ENCODE assay signal across 31 cellular contexts in the genomic region with DNA sequence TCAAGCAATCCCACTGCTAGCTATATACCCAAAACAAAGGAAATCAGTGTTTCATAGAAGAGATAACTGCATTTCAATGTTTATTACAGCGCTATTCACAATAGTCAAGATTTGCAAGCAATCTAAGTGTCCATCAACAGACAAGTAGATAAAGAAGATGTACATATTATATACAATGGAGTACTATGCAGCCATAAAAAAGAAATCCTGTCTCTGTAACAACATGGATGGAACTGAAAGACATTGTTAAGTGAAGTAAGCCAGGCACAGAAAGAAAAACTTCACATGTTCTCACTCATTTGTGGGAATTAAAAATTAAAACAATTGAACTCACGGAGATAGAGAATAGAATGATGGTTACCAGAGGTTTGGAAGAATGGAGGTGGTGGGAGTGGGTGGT.
A peak's percentile ranks its signal among the peaks of the same experiment; 100 is the strongest.
DNase-seq lines count a peak whose midpoint lies in the region; ATAC-seq, FAIRE-seq and TF ChIP-seq lines count a peak whose summit lies in the region.
"Had no signal": no experiment of that assay in that cellular context is flagged by ENCODE, and none has a peak within 500 bp of the region (broad histone marks: within the 10 kb centered on the region; RNA-seq: fewer than 3 reads in every experiment).

No MANE protein-coding gene starts in this region.

- H3K18ac ChIP-seq in H1 (ENCODE audit: extremely low read depth, low read length) = no peak overlapping the region

- H3K4me3 ChIP-seq in K562 = no peak overlapping the region
- no peak overlapping the region for H3K4me3 ChIP-seq in H1 (ENCODE audit: extremely low read depth in 1 of 4, insufficient read depth in 2 of 4, low read depth in 3 of 4, low read length in 4 of 4)
- H3K4me3 ChIP-seq: A549; BLaER1; BLaER1 treated with 17β-estradiol and CSF1 and Interleukin-3, amounts not matched to agents 10 nM and 100 nM had no signal

- 0% methylated on average over 2 of the region's 2 CpGs for WGBS in K562 (ENCODE audit: insufficient coverage, low coverage, missing lambda C conversion rate)
- WGBS in H1 (ENCODE audit: extremely low coverage in 1 of 2, insufficient coverage in 1 of 2, insufficient read length in 1 of 2, insufficient replicate concordance in 2 of 2, low coverage in 1 of 2, low lambda C conversion rate in 2 of 2, missing lambda C conversion rate in 1 of 2), 2 experiments = 97% methylated on average over 2 of the region's 2 CpGs; no CpG with 5 or more reads in 1 of the 2 experiments

- CTCF ChIA-PET in K562 (lab: Yijun Ruan, JAX; ENCODE audit: low intra/inter-chr PET ratio) (no interaction called here), H1 (lab: Charles Lee; ENCODE audit: partially characterized antibody) (no interaction called here)

- H3K27ac ChIP-seq in K562 (ENCODE audit: extremely low read depth, low read depth, low read length) = no peak overlapping the region
- no peak overlapping the region for H3K27ac ChIP-seq in H1 (ENCODE audit: low read depth, low read length)
- H3K27ac ChIP-seq: 22Rv1; A549; BLaER1; BLaER1 treated with 17β-estradiol and CSF1 and Interleukin-3, amounts not matched to agents 10 nM and 100 nM; C4-2B had no signal

- no peaks in the 10 kb centered on the region for H3K79me2 ChIP-seq in K562 (ENCODE audit: control insufficient read depth, insufficient read depth, low read length)
- no peaks in the 10 kb centered on the region for H3K79me2 ChIP-seq in H1 (ENCODE audit: control insufficient read depth in 1 of 2, insufficient read depth in 2 of 2, low read length in 2 of 2)

- no peak overlapping the region for H2AFZ ChIP-seq in K562 (ENCODE audit: low read depth, low read length)
- H2AFZ ChIP-seq in H1 (ENCODE audit: low read length) = no peak overlapping the region

- BruUV-seq in K562 (replicated peaks; lab: Mats Ljungman, UMichigan) = no TSS peak

- no peaks in the 10 kb centered on the region for H3K9me1 ChIP-seq in K562 (ENCODE audit: control insufficient read depth, insufficient read depth, low read length)

- no peak overlapping the region for H2BK15ac ChIP-seq in H1 (ENCODE audit: low read length)

- H3K9ac ChIP-seq in K562 (ENCODE audit: insufficient read depth in 1 of 2, low read depth in 2 of 2, low read length in 2 of 2) = no peak overlapping the region
- no peak overlapping the region for H3K9ac ChIP-seq in H1 (replicated peaks in 1 of 4; ENCODE audit: extremely low read depth in 1 of 4, low read depth in 3 of 4, low read length in 3 of 4)
- H3K9ac ChIP-seq: BLaER1; BLaER1 treated with 17β-estradiol and CSF1 and Interleukin-3, amounts not matched to agents 10 nM and 100 nM had no signal

- TF ChIP-seq CTCF in K562 (IDR thresholded peaks at IDR 0.05 in 2 of 3, conservative IDR thresholded peaks at IDR 0.05 in 1 of 3; ENCODE audit: insufficient read depth in 2 of 3, low read depth in 1 of 3, low read length in 3 of 3) = no peak
- TF ChIP-seq CTCF in H1 (IDR thresholded peaks at IDR 0.05; ENCODE audit: control extremely low read depth in 1 of 3, insufficient read depth in 1 of 3, low read depth in 1 of 3, low read length in 3 of 3) = no peak

- no peak overlapping the region for H2BK20ac ChIP-seq in H1 (ENCODE audit: low read length)

- TF ChIP-seq RAD21 in K562 (CRISPR knock-in tag; conservative IDR thresholded peaks at IDR 0.05 in 1 of 2, IDR thresholded peaks at IDR 0.05 in 1 of 2) (no peak), H1 (IDR thresholded peaks at IDR 0.05 in 1 of 2, conservative IDR thresholded peaks at IDR 0.05 in 1 of 2; ENCODE audit: low read depth in 2 of 2, low read length in 2 of 2) (no peak)

- no peaks in the 10 kb centered on the region for H3K36me3 ChIP-seq in K562 (ENCODE audit: control insufficient read depth, insufficient read depth, low read length)
- no peaks in the 10 kb centered on the region for H3K36me3 ChIP-seq in H1 (ENCODE audit: control insufficient read depth in 2 of 4, insufficient read depth in 4 of 4, low read length in 3 of 4)
- H3K36me3 ChIP-seq: BE2C; BLaER1; BLaER1 treated with 17β-estradiol and CSF1 and Interleukin-3, amounts not matched to agents 10 nM and 100 nM had no signal

- no peak overlapping the region for H4K8ac ChIP-seq in H1 (ENCODE audit: extremely low read depth, insufficient read depth, low read length)

- no peaks in the 10 kb centered on the region for H3K4me1 ChIP-seq in K562 (replicated peaks in 1 of 2; ENCODE audit: control insufficient read depth in 2 of 2, insufficient read depth in 2 of 2, low read length in 2 of 2)
- peaks cover 0 to under 1% (median 0%) of the 10 kb centered on the region in 4 experiments; a peak in 2 of 7 replicates for H3K4me1 ChIP-seq in H1 (replicated peaks in 1 of 4; ENCODE audit: control insufficient read depth in 3 of 4, insufficient read depth in 4 of 4, low read length in 3 of 4)
- H3K4me1 ChIP-seq: A549; BE2C; BLaER1; BLaER1 treated with 17β-estradiol and CSF1 and Interleukin-3, amounts not matched to agents 10 nM and 100 nM; Caco-2 had no signal

- intact Hi-C loops in K562 (cut with micrococcal nuclease) = no loop called here

- no peak overlapping the region for H2AK5ac ChIP-seq in H1 (ENCODE audit: low read depth, low read length)

- in situ Hi-C loops in K562 (cut with MboI) = no loop called here

- POLR2A ChIA-PET in K562 (lab: Yijun Ruan, JAX) = no interaction called here
- POLR2A ChIA-PET in H1 (lab: Charles Lee; ENCODE audit: partially characterized antibody) = no interaction called here

- H4K20me1 ChIP-seq in K562 (replicated peaks; ENCODE audit: control insufficient read depth, insufficient read depth, low read length) = no peaks in the 10 kb centered on the region
- no peaks in the 10 kb centered on the region for H4K20me1 ChIP-seq in H1 (replicated peaks in 1 of 2; ENCODE audit: control insufficient read depth in 1 of 2, insufficient read depth in 2 of 2, low read length in 2 of 2)
- H4K20me1 ChIP-seq: BLaER1; BLaER1 treated with 17β-estradiol and CSF1 and Interleukin-3, amounts not matched to agents 10 nM and 100 nM had no signal

- no peak overlapping the region for H3K56ac ChIP-seq in H1 (replicated peaks; ENCODE audit: insufficient read length, low read depth, low read length)

- FAIRE-seq in K562 (lab: Jason Lieb, UNC) (no peak), H1 (lab: Jason Lieb, UNC) (no peak)
- FAIRE-seq: A204.1, A549, D721Med had no signal

- no peak for ATAC-seq in K562
- ATAC-seq: A549; CD8-positive, alpha-beta T cell had no signal

- H3K27me3 ChIP-seq in K562 (ENCODE audit: control insufficient read depth in 2 of 2, insufficient read depth in 2 of 2, low read length in 2 of 2) = no peaks in the 10 kb centered on the region
- no peaks in the 10 kb centered on the region for H3K27me3 ChIP-seq in H1 (replicated peaks in 1 of 4; ENCODE audit: control insufficient read depth in 3 of 4, extremely low read depth in 1 of 4, insufficient read depth in 3 of 4, low read length in 3 of 4)
- H3K27me3 ChIP-seq: BE2C; BLaER1; BLaER1 treated with 17β-estradiol and CSF1 and Interleukin-3, amounts not matched to agents 10 nM and 100 nM had no signal

- H3K14ac ChIP-seq in H1 (ENCODE audit: insufficient read length) = no peak overlapping the region

- no peak overlapping the region for H3K4ac ChIP-seq in H1 (replicated peaks; ENCODE audit: insufficient read length, low read depth, low read length)

- H3K4me2 ChIP-seq in K562 (ENCODE audit: insufficient read depth, low read length) (no peak overlapping the region), H1 (ENCODE audit: insufficient read depth in 1 of 2, low read depth in 2 of 2, low read length in 2 of 2) (no peak overlapping the region)
- H3K4me2 ChIP-seq: A549; BLaER1; BLaER1 treated with 17β-estradiol and CSF1 and Interleukin-3, amounts not matched to agents 10 nM and 100 nM had no signal

- H3K79me1 ChIP-seq in H1 (ENCODE audit: low read depth, low read length) = no peaks in the 10 kb centered on the region

- H3K9me3 ChIP-seq in K562 (replicated peaks; ENCODE audit: control insufficient read depth, insufficient read depth, low read depth, low read length) (no peaks in the 10 kb centered on the region), H1 (ENCODE audit: insufficient read depth in 2 of 2, low read depth in 1 of 2, low read length in 1 of 2) (peaks cover 0 to 4% of the 10 kb centered on the region in 2 experiments; a peak in 1 of 4 replicates)
- H3K9me3 ChIP-seq: A549, BE2C, BLaER1, Caco-2 had no signal

- no peak overlapping the region for H2BK12ac ChIP-seq in H1 (ENCODE audit: low read depth, low read length)

- H3K23ac ChIP-seq in H1 (ENCODE audit: insufficient read length) = no peak overlapping the region

- no peak overlapping the region for H2BK5ac ChIP-seq in H1 (ENCODE audit: low read depth, low read length)

- no peaks in the 10 kb centered on the region for H3K23me2 ChIP-seq in H1 (ENCODE audit: low read depth, low read length)

- no peak overlapping the region for H4K91ac ChIP-seq in H1 (replicated peaks; ENCODE audit: insufficient read length, low read length)

- DNase-seq in K562 (ENCODE audit: extremely low read depth in 1 of 4, low spot score in 3 of 4) (no peak), H1 (ENCODE audit: low read depth in 1 of 2, low spot score in 2 of 2) (no peak), DMS114 treated with DMSO at 0.1 percent for 48 hours (lab: John Stamatoyannopoulos, UW; ENCODE audit: unreplicated experiment) (no peak)
- no peak for DNase-seq in stimulated activated naive CD4-positive, alpha-beta T cell (lab: John Stamatoyannopoulos, UW)
- DNase-seq: 8988T; ACHN; AML-193; BE2C; C1 segment of cervical spinal cord; Caco-2; Calu3; CD4-positive, alpha-beta memory T cell; CD4-positive, alpha-beta T cell; CD4-positive, CD25-positive, alpha-beta regulatory T cell; CD8-positive, alpha-beta memory T cell; CD8-positive, alpha-beta T cell; COR-L47; DMS 273 treated with DMSO at 0.1 percent for 48 hours; DMS153; DMS53; DMS79; DMS79 treated with DMSO at 0.1 percent for 48 hours; DND-41; EL had no signal

- no peak overlapping the region for H2BK120ac ChIP-seq in H1 (replicated peaks; ENCODE audit: low read depth, low read length)

- no peak for TF ChIP-seq POLR2A in K562 (conservative IDR thresholded peaks at IDR 0.05)
- no peak for TF ChIP-seq POLR2A in H1 (IDR thresholded peaks at IDR 0.05; ENCODE audit: control extremely low read depth in 1 of 2, low read depth in 2 of 2, low read length in 2 of 2)

- no peak for TF ChIP-seq EP300 in K562 (IDR thresholded peaks at IDR 0.05; ENCODE audit: low read length)
- TF ChIP-seq EP300 in H1 (IDR thresholded peaks at IDR 0.05; ENCODE audit: borderline replicate concordance in 1 of 2, low read depth in 2 of 2, low read length in 2 of 2) = no peak

- H4K5ac ChIP-seq in H1 (ENCODE audit: insufficient read length, low read depth, low read length) = no peak overlapping the region

TF ChIP-seq in H1, 55 proteins besides CTCF, POLR2A, EP300 and RAD21:
- no peak for TF ChIP-seq CHD2 (IDR thresholded peaks at IDR 0.05; ENCODE audit: low read length)
- peak; percentile 66; the same call in 1 of the 2 replicates for TF ChIP-seq KDM1A (IDR thresholded peaks at IDR 0.05; ENCODE audit: borderline replicate concordance, low read length)
- TF ChIP-seq JUND (IDR thresholded peaks at IDR 0.05; ENCODE audit: low read length) = no peak
- no peak for TF ChIP-seq KDM5A (IDR thresholded peaks at IDR 0.05; ENCODE audit: low read length)
- no peak for TF ChIP-seq SIN3A (conservative IDR thresholded peaks at IDR 0.05 in 1 of 2, IDR thresholded peaks at IDR 0.05 in 1 of 2; ENCODE audit: low read depth in 1 of 2, low read length in 2 of 2)
- no peak for TF ChIP-seq ZNF274 (IDR thresholded peaks at IDR 0.05; ENCODE audit: borderline replicate concordance, extremely low read depth, low read length)
